In genomic region chr2:149059822-149060221, GRCh38 we compare ENCODE assay signal across 18 cellular contexts. TPM values are rescaled to one million over a fixed set of nuclear protein-coding genes. Genes with fewer than 3 reads are reported as not detected.
A peak's percentile ranks its signal among the peaks of the same experiment; 100 is the strongest.
DNase-seq lines count a peak whose midpoint lies in the region; ATAC-seq and TF ChIP-seq lines count a peak whose summit lies in the region.
"Had no signal": no experiment of that assay in that cellular context is flagged by ENCODE, and none has a peak within 500 bp of the region (broad histone marks: within the 10 kb centered on the region; RNA-seq: fewer than 3 reads in every experiment).

No MANE protein-coding gene starts in this region.

- H3K4me1 ChIP-seq in PC-9 (replicated peaks; ENCODE audit: insufficient read depth) (peaks cover 28% of the 10 kb centered on the region), trophoblast cell (ENCODE audit: control insufficient read depth in 1 of 2, insufficient read depth in 2 of 2, low read length in 2 of 2) (peaks cover 15 to 30% of the 10 kb centered on the region in 2 experiments)
- H3K4me1 ChIP-seq: BLaER1 had no signal

- no peak overlapping the region for H4K91ac ChIP-seq in trophoblast cell (ENCODE audit: low read depth, low read length)

- no peaks in the 10 kb centered on the region for H4K20me1 ChIP-seq in PC-9 (ENCODE audit: insufficient read depth)
- H4K20me1 ChIP-seq: BLaER1 had no signal

- H3K9me2 ChIP-seq in PC-9 (ENCODE audit: insufficient read depth) = no peaks in the 10 kb centered on the region

- H3K14ac ChIP-seq in trophoblast cell (ENCODE audit: low read length) = no peak overlapping the region

- H3K4ac ChIP-seq in trophoblast cell (ENCODE audit: low read depth, low read length) = no peak overlapping the region

- POLR2A ChIA-PET in PC-9 (lab: Charles Lee; ENCODE audit: unreplicated experiment) = no interaction called here

- no peak overlapping the region for H2AFZ ChIP-seq in PC-9
- no peak overlapping the region for H2AFZ ChIP-seq in trophoblast cell (ENCODE audit: insufficient read depth, low read length, poor library complexity)

- no peaks in the 10 kb centered on the region for H3K9me3 ChIP-seq in PC-9 (ENCODE audit: insufficient read depth, low read depth)
- no peaks in the 10 kb centered on the region for H3K9me3 ChIP-seq in trophoblast cell (ENCODE audit: insufficient read depth, low read depth, low read length)
- H3K9me3 ChIP-seq: BLaER1 had no signal

- H3K36me3 ChIP-seq in PC-9 (ENCODE audit: low read depth) (peaks cover 6% of the 10 kb centered on the region; the same call in 1 of the 2 replicates), trophoblast cell (ENCODE audit: control insufficient read depth in 1 of 2, insufficient read depth in 2 of 2, low read length in 2 of 2) (peaks cover 0 to 1% of the 10 kb centered on the region in 2 experiments)
- H3K36me3 ChIP-seq: BLaER1 had no signal

- no CpG with 5 or more reads among the region's 1 CpG for WGBS in trophoblast cell (ENCODE audit: extremely low coverage, insufficient coverage, insufficient read length)

- no peak overlapping the region for H2BK12ac ChIP-seq in trophoblast cell (ENCODE audit: low read length)

- no peak for ATAC-seq in GM21367 (IDR thresholded peaks at IDR 0.05; ENCODE audit: unreplicated experiment)
- ATAC-seq in SK-N-SH treated with all-trans-retinoic acid at 6 μM for 48 hours = no peak
- no peak for ATAC-seq in GM19035 (IDR thresholded peaks at IDR 0.05; ENCODE audit: unreplicated experiment)

- no peak overlapping the region for H4K12ac ChIP-seq in trophoblast cell (ENCODE audit: low read depth, low read length)

- CTCF ChIA-PET in PC-9 (lab: Charles Lee) = no interaction called here

- H3F3A ChIP-seq in PC-9 (ENCODE audit: insufficient read depth, low read depth) = no peaks in the 10 kb centered on the region

- BruUV-seq in PC-9 (replicated peaks; lab: Mats Ljungman, UMichigan) = no TSS peak

- no peak overlapping the region for H2AK5ac ChIP-seq in trophoblast cell (ENCODE audit: low read length)

- H3K9ac ChIP-seq in trophoblast cell (ENCODE audit: low read length) = no peak overlapping the region
- H3K9ac ChIP-seq: BLaER1 had no signal

- H3K18ac ChIP-seq in trophoblast cell (ENCODE audit: low read length) = peak overlapping the region; percentile 37

- H3K4me2 ChIP-seq in PC-9 = no peak overlapping the region
- no peak overlapping the region for H3K4me2 ChIP-seq in trophoblast cell (ENCODE audit: low read length)
- H3K4me2 ChIP-seq: BLaER1 had no signal

- peak overlapping the region; percentile 8 for H2BK120ac ChIP-seq in trophoblast cell (ENCODE audit: insufficient read depth, low read length, poor library complexity)

- H3K27ac ChIP-seq in PC-9 = 0 out of 2 replicates have a peak overlapping the region, but pooled peaks have one; percentile 9
- H3K27ac ChIP-seq in trophoblast cell (ENCODE audit: low read depth, low read length) = no peak overlapping the region
- H3K27ac ChIP-seq: BLaER1 had no signal

- H3K79me1 ChIP-seq in trophoblast cell (ENCODE audit: low read length) = peaks cover 3% of the 10 kb centered on the region

- no peaks in the 10 kb centered on the region for H3K27me3 ChIP-seq in PC-9 (ENCODE audit: insufficient read depth, low read depth)
- no peaks in the 10 kb centered on the region for H3K27me3 ChIP-seq in trophoblast cell (ENCODE audit: insufficient read depth, low read length)
- H3K27me3 ChIP-seq: BLaER1 had no signal

- DNase-seq in ELF-1 (ENCODE audit: low read depth, low spot score) (peak; percentile 48), PC-9 (no peak), islet precursor cell (peak; percentile 73), trophoblast cell (no peak), NCI-H1092 (lab: John Stamatoyannopoulos, UW) (no peak)
- DNase-seq: 8988T; CD4-positive, alpha-beta memory T cell; DMS153; DMS79; GF-D8; GOT3; H9 had no signal

- TF ChIP-seq CTCF in PC-9 (conservative IDR thresholded peaks at IDR 0.05) = no peak

- H3K79me2 ChIP-seq in PC-9 (ENCODE audit: low read depth) (peaks cover 40% of the 10 kb centered on the region), trophoblast cell (ENCODE audit: control insufficient read depth, insufficient read depth, low read length, poor library complexity) (peaks cover 2% of the 10 kb centered on the region)

- intact Hi-C loops in PC-9 (cut with micrococcal nuclease; ENCODE audit: unreplicated experiment) = no loop called here

- no peak overlapping the region for H3K23ac ChIP-seq in trophoblast cell (ENCODE audit: low read length)

- no peak overlapping the region for H2BK5ac ChIP-seq in trophoblast cell (ENCODE audit: low read depth, low read length, poor library complexity)

- no peak overlapping the region for H4K8ac ChIP-seq in trophoblast cell (ENCODE audit: low read depth, low read length)

- H3K4me3 ChIP-seq in PC-9 = no peak overlapping the region
- H3K4me3 ChIP-seq in trophoblast cell (ENCODE audit: low read depth, low read length) = no peak overlapping the region
- H3K4me3 ChIP-seq: BLaER1 had no signal

TF ChIP-seq in SK-N-SH treated with all-trans-retinoic acid at 6 μM for 48 hours, 23 proteins besides CTCF, POLR2A, EP300 and RAD21:
- no peak for TF ChIP-seq ZC3H10 (CRISPR knock-in tag; IDR thresholded peaks at IDR 0.05)
- TF ChIP-seq ARNTL (CRISPR knock-in tag; IDR thresholded peaks at IDR 0.05; ENCODE audit: borderline replicate concordance, low read depth) = no peak
- TF ChIP-seq ZFP30 (CRISPR knock-in tag; IDR thresholded peaks at IDR 0.05) = no peak
- TF ChIP-seq ZFP3 (CRISPR knock-in tag; IDR thresholded peaks at IDR 0.05) = no peak
- no peak for TF ChIP-seq ESRRG (CRISPR knock-in tag; IDR thresholded peaks at IDR 0.05)
- TF ChIP-seq RARB (CRISPR knock-in tag; IDR thresholded peaks at IDR 0.05) = no peak
- TF ChIP-seq CSDC2 (CRISPR knock-in tag; IDR thresholded peaks at IDR 0.05) = no peak
- TF ChIP-seq BACH2 (CRISPR knock-in tag; IDR thresholded peaks at IDR 0.05; ENCODE audit: borderline replicate concordance) = no peak
- TF ChIP-seq SNAI2 (CRISPR knock-in tag; IDR thresholded peaks at IDR 0.05) = no peak
- TF ChIP-seq PATZ1 (CRISPR knock-in tag; IDR thresholded peaks at IDR 0.05; ENCODE audit: borderline replicate concordance) = no peak
- no peak for TF ChIP-seq ZNF70 (CRISPR knock-in tag; IDR thresholded peaks at IDR 0.05)
- no peak for TF ChIP-seq ISL1 (CRISPR knock-in tag; IDR thresholded peaks at IDR 0.05)
- no peak for TF ChIP-seq PPARA (CRISPR knock-in tag; IDR thresholded peaks at IDR 0.05; ENCODE audit: borderline replicate concordance)
- no peak for TF ChIP-seq TOX (CRISPR knock-in tag; IDR thresholded peaks at IDR 0.05; ENCODE audit: borderline replicate concordance)
- no peak for TF ChIP-seq ZNF8 (CRISPR knock-in tag; IDR thresholded peaks at IDR 0.05)
- TF ChIP-seq ZNF565 (CRISPR knock-in tag; conservative IDR thresholded peaks at IDR 0.05; ENCODE audit: low read depth) = no peak
- TF ChIP-seq TSHZ2 (CRISPR knock-in tag; IDR thresholded peaks at IDR 0.05) = no peak
- no peak for TF ChIP-seq GLIS3 (CRISPR knock-in tag; IDR thresholded peaks at IDR 0.05)

RNA-seq across cellular contexts. Expression of gene LYPD6B, which starts 21.3 kb away (rescaled TPM):
- 10.0 and 12.7 TPM in 2 replicates for total RNA-seq in PC-9 (2021)
- polyA plus RNA-seq in trophoblast cell (2013) = 43.9 and 44.9 TPM in 2 replicates
- total RNA-seq: A673; CD4-positive, alpha-beta memory T cell had no signal
- polyA plus RNA-seq: CD14-positive monocyte; CD4-positive, alpha-beta memory T cell had no signal

Comparison
In these comparisons a context has a peak if more than half of its experiments do, and no peak if none do; other contexts are left out.
1. DNase-seq: peak in ELF-1 (single experiment) and islet precursor cell (single experiment); none in PC-9 (0 of 2), trophoblast cell (0 of 2) and NCI-H1092 (single experiment).